1 cellular context compared by ENCODE assay signal in genomic region chr4:39026096-39026495, GRCh38.
TF ChIP-seq lines count a peak whose summit lies in the region.

No MANE protein-coding gene starts in this region.

TF ChIP-seq in HCT116, 20 proteins besides CTCF, POLR2A, EP300 and RAD21 (continued from another document):
- no peak for TF ChIP-seq ZBTB33 (IDR thresholded peaks at IDR 0.05; ENCODE audit: extremely low read depth, insufficient replicate concordance, low read length)
- no peak for TF ChIP-seq EZH2 (IDR thresholded peaks at IDR 0.05)
- no peak for TF ChIP-seq FOSL1 (IDR thresholded peaks at IDR 0.05; ENCODE audit: low read depth)
- TF ChIP-seq ZNF274 (IDR thresholded peaks at IDR 0.05; ENCODE audit: low read depth, low read length), result no peak
